20 cellular contexts compared by ENCODE assay signal in the genomic region with DNA sequence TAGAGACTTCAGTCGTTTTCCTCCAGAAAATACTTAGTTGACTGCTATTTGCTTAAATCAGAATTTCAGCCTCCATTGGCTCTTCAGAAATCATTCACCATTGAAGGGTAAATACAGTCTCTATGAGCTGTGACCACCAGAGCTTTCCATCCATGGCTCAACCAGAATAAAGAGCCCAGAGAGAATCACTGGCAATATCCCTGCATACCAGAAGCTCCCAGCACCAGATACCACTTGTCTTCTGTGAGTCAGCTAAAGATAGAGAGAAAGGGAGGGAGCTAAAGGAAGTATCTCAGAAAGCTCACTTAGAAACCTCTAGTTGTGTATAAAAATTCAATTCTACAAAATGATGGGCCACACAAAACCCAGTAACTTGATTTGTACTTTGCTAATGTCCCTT.
DNase-seq lines count a peak whose midpoint lies in the region; ATAC-seq, FAIRE-seq and TF ChIP-seq lines count a peak whose summit lies in the region.
"Had no signal": no experiment of that assay in that cellular context is flagged by ENCODE, and none has a peak within 500 bp of the region (broad histone marks: within the 10 kb centered on the region; RNA-seq: fewer than 3 reads in every experiment).

No MANE protein-coding gene starts in this region.

- no peak for TF ChIP-seq CTCF in SK-N-SH (IDR thresholded peaks at IDR 0.05)
- no peak for TF ChIP-seq CTCF in fibroblast of the aortic adventitia (IDR thresholded peaks at IDR 0.05; ENCODE audit: insufficient read depth, low read length)
- TF ChIP-seq CTCF in osteoblast (IDR thresholded peaks at IDR 0.05; ENCODE audit: extremely low read depth, low read depth, low read length): no peak
- TF ChIP-seq CTCF in natural killer cell (IDR thresholded peaks at IDR 0.05): no peak

- H3K9ac ChIP-seq in SK-N-SH: no peak overlapping the region

- no peaks in the 10 kb centered on the region for H3K36me3 Mint-ChIP-seq in natural killer cell
- H3K36me3 Mint-ChIP-seq: brain; CD8-positive, alpha-beta T cell; memory B cell; naive thymus-derived CD8-positive, alpha-beta T cell had no signal

- H3K27me3 Mint-ChIP-seq in natural killer cell (ENCODE audit: low read depth in 2 of 2): no peaks in the 10 kb centered on the region
- H3K27me3 Mint-ChIP-seq: brain; dendritic cell treated with granulocyte-macrophage colony-stimulating factor and Interleukin-4, amounts not matched to agents 40 ng/mL and 50 ng/mL, for 4 days; memory B cell had no signal

- no peak overlapping the region for H3K4me2 ChIP-seq in SK-N-SH
- no peak overlapping the region for H3K4me2 ChIP-seq in osteoblast (ENCODE audit: insufficient read depth, low read length)

- peak overlapping the region in 1 of 2 experiments; percentile 100; a peak in 2 of 4 replicates for H3K27ac ChIP-seq in SK-N-SH (ENCODE audit: low read depth in 2 of 2, low read length in 1 of 2)
- H3K27ac ChIP-seq in osteoblast (ENCODE audit: low read depth, low read length): no peak overlapping the region
- H3K27ac ChIP-seq: thoracic aorta had no signal

- TF ChIP-seq EP300 in SK-N-SH (IDR thresholded peaks at IDR 0.05; ENCODE audit: borderline replicate concordance in 1 of 2, low read depth in 1 of 2, low read length in 1 of 2): no peak

- no peaks in the 10 kb centered on the region for H3F3A ChIP-seq in SK-N-SH (replicated peaks; ENCODE audit: insufficient read depth)

- TF ChIP-seq POLR2A in GM12891 (IDR thresholded peaks at IDR 0.05; ENCODE audit: low read depth, low read length): no peak

- no peaks in the 10 kb centered on the region for H3K4me1 Mint-ChIP-seq in natural killer cell
- H3K4me1 Mint-ChIP-seq: memory B cell; naive thymus-derived CD8-positive, alpha-beta T cell had no signal

- H3K9me3 Mint-ChIP-seq in natural killer cell: no peaks in the 10 kb centered on the region
- H3K9me3 Mint-ChIP-seq: activated T-cell treated with anti-CD3 and anti-CD28 coated beads, Interleukin-2, amount 50 U/mL, for 72 hours; brain; CD8-positive, alpha-beta T cell; dendritic cell treated with granulocyte-macrophage colony-stimulating factor and Interleukin-4, amounts not matched to agents 40 ng/mL and 50 ng/mL, for 4 days; memory B cell; naive thymus-derived CD8-positive, alpha-beta T cell had no signal

- peak overlapping the region; percentile 21; the same call in 1 of the 2 replicates for H2AFZ ChIP-seq in SK-N-SH (ENCODE audit: low read depth)
- H2AFZ ChIP-seq in osteoblast (ENCODE audit: low read length): no peak overlapping the region

- H3K4me3 Mint-ChIP-seq in natural killer cell: no peak overlapping the region
- H3K4me3 Mint-ChIP-seq: activated T-cell treated with anti-CD3 and anti-CD28 coated beads, Interleukin-2, amount 50 U/mL, for 72 hours; brain; CD8-positive, alpha-beta T cell; dendritic cell treated with granulocyte-macrophage colony-stimulating factor and Interleukin-4, amounts not matched to agents 40 ng/mL and 50 ng/mL, for 4 days; memory B cell; naive thymus-derived CD8-positive, alpha-beta T cell had no signal

- no peak for FAIRE-seq in GM12891 (lab: Jason Lieb, UNC)

- H3K36me3 ChIP-seq in SK-N-SH (replicated peaks in 1 of 2; ENCODE audit: control insufficient read depth in 1 of 2, insufficient read depth in 2 of 2, low read length in 1 of 2) (no peaks in the 10 kb centered on the region), osteoblast (ENCODE audit: insufficient read depth, low read length) (no peaks in the 10 kb centered on the region)
- H3K36me3 ChIP-seq: thoracic aorta had no signal

- H3K79me2 ChIP-seq in SK-N-SH (ENCODE audit: insufficient read depth) (no peaks in the 10 kb centered on the region), osteoblast (ENCODE audit: insufficient read depth, low read length) (no peaks in the 10 kb centered on the region)

- DNase-seq in EH (ENCODE audit: low read depth) (peak; percentile 44), SK-N-SH (no peak), fibroblast of the aortic adventitia (ENCODE audit: low read depth) (peak; percentile 51), osteoblast (ENCODE audit: insufficient read length, low spot score, missing footprints) (peak; percentile 47), natural killer cell (no peak), cerebellar cortex (ENCODE audit: low spot score) (no peak), iPS-NIHi11 (ENCODE audit: low spot score) (no peak), GM12891 (ENCODE audit: insufficient read length, low spot score) (no peak)
- DNase-seq: activated CD4-positive, alpha-beta T cell treated with anti-CD3 and anti-CD28 coated beads for 1 hour; activated naive CD4-positive, alpha-beta T cell treated with anti-CD3 and anti-CD28 coated beads, Interleukin-2, amount 50 U/mL, for 16 hours; activated T-cell treated with anti-CD3 and anti-CD28 coated beads, Interleukin-2, amount 50 U/mL, for 72 hours; CD8-positive, alpha-beta T cell; DMS153; naive thymus-derived CD8-positive, alpha-beta T cell; NCI-H524; stimulated activated naive CD4-positive, alpha-beta T cell had no signal

- CTCF ChIA-PET in SK-N-SH (lab: Yijun Ruan, JAX): interaction anchor here (1.5 to 5.0 kb wide), 2 partner anchors 61 to 685 kb away, joined by 3 to 38 read pairs; no protein-coding TSS in a partner anchor

- H3K9me2 ChIP-seq in SK-N-SH: no peaks in the 10 kb centered on the region

- no peak overlapping the region for H3K27ac Mint-ChIP-seq in natural killer cell
- H3K27ac Mint-ChIP-seq: activated T-cell treated with anti-CD3 and anti-CD28 coated beads, Interleukin-2, amount 50 U/mL, for 72 hours; CD8-positive, alpha-beta T cell; dendritic cell treated with granulocyte-macrophage colony-stimulating factor and Interleukin-4, amounts not matched to agents 40 ng/mL and 50 ng/mL, for 4 days; memory B cell; naive thymus-derived CD8-positive, alpha-beta T cell had no signal

- H3K9me3 ChIP-seq in SK-N-SH (no peaks in the 10 kb centered on the region), osteoblast (ENCODE audit: low read depth, low read length) (no peaks in the 10 kb centered on the region)
- H3K9me3 ChIP-seq: thoracic aorta had no signal

- TF ChIP-seq RAD21 in SK-N-SH (IDR thresholded peaks at IDR 0.05; ENCODE audit: low read length): peak; percentile 4; the same call in 1 of the 2 replicates

- ATAC-seq in natural killer cell: no peak
- ATAC-seq: activated T-cell treated with anti-CD3 and anti-CD28 coated beads, Interleukin-2, amount 50 U/mL, for 72 hours; CD8-positive, alpha-beta T cell; naive thymus-derived CD8-positive, alpha-beta T cell had no signal

- 93% methylated on average over 1 of the region's 1 CpG for WGBS in SK-N-SH (ENCODE audit: low lambda C conversion rate)

- H3K4me3 ChIP-seq in SK-N-SH (ENCODE audit: low read depth in 2 of 2, low read length in 1 of 2): no peak overlapping the region
- no peak overlapping the region for H3K4me3 ChIP-seq in fibroblast of the aortic adventitia (ENCODE audit: low read depth, low read length)
- H3K4me3 ChIP-seq in osteoblast (ENCODE audit: insufficient read depth, low read length): no peak overlapping the region
- H3K4me3 ChIP-seq: thoracic aorta had no signal

- H3K4me1 ChIP-seq in SK-N-SH (ENCODE audit: control insufficient read depth in 1 of 2, insufficient read depth in 2 of 2, low read depth in 1 of 2, low read length in 1 of 2): peaks cover 3 to 43% of the 10 kb centered on the region in 2 experiments; a peak in 2 of 4 replicates
- H3K4me1 ChIP-seq in osteoblast (ENCODE audit: insufficient read depth, low read length): peaks cover 2% of the 10 kb centered on the region

- POLR2A ChIA-PET in SK-N-SH (lab: Yijun Ruan, JAX): interaction anchor here (1.0 to 1.4 kb wide), 3 partner anchors 24 to 710 kb away, joined by 3 to 6 read pairs (median 4); no protein-coding TSS in a partner anchor

- H4K20me1 ChIP-seq in SK-N-SH (ENCODE audit: insufficient read depth) (no peaks in the 10 kb centered on the region), osteoblast (ENCODE audit: insufficient read depth, low read length) (no peaks in the 10 kb centered on the region)

- no peaks in the 10 kb centered on the region for H3K27me3 ChIP-seq in SK-N-SH (ENCODE audit: insufficient read depth)
- H3K27me3 ChIP-seq in osteoblast (ENCODE audit: insufficient read depth, low read length): no peaks in the 10 kb centered on the region

- intact Hi-C loops in natural killer cell (cut with micrococcal nuclease): no loop called here

TF ChIP-seq in SK-N-SH, 30 proteins besides CTCF, POLR2A, EP300 and RAD21 (continues in another document):
- TF ChIP-seq GATA2 (CRISPR knock-in tag; IDR thresholded peaks at IDR 0.05) (no peak), FOSL2 (IDR thresholded peaks at IDR 0.05; ENCODE audit: borderline replicate concordance, low read depth) (no peak), POLR2AphosphoS5 (IDR thresholded peaks at IDR 0.05; ENCODE audit: low read depth, low read length) (no peak)

TF ChIP-seq in GM12891, 5 proteins besides CTCF, POLR2A, EP300 and RAD21:
- TF ChIP-seq POU2F2 (IDR thresholded peaks at IDR 0.05; ENCODE audit: low read depth, low read length): no peak
- TF ChIP-seq POLR2AphosphoS5 (IDR thresholded peaks at IDR 0.05; ENCODE audit: low read depth, low read length): no peak
- no peak for TF ChIP-seq SPI1 (IDR thresholded peaks at IDR 0.05; ENCODE audit: low read depth, low read length)
- TF ChIP-seq PAX5 (IDR thresholded peaks at IDR 0.05; ENCODE audit: insufficient read depth, low read length, severe bottlenecking): no peak
- TF ChIP-seq TAF1 (IDR thresholded peaks at IDR 0.05; ENCODE audit: low read depth, low read length): no peak

Comparison
In these comparisons a context has a peak if more than half of its experiments do, and no peak if none do; other contexts are left out.
1. DNase-seq: peak in EH (single experiment), fibroblast of the aortic adventitia (single experiment) and osteoblast (single experiment); none in SK-N-SH (single experiment), natural killer cell (single experiment), cerebellar cortex (single experiment), iPS-NIHi11 (single experiment) and GM12891 (single experiment).